8 cellular contexts compared by ENCODE assay signal in genomic region chr19:11091343-11092153, GRCh38. TPM values are rescaled to one million over a fixed set of nuclear protein-coding genes. Genes with fewer than 3 reads are reported as not detected.
A peak's percentile ranks its signal among the peaks of the same experiment; 100 is the strongest.
DNase-seq lines count a peak whose midpoint lies in the region; ATAC-seq lines count a peak whose summit lies in the region.

No MANE protein-coding gene starts in this region.

- H3K27ac ChIP-seq in duodenal mucosa (ENCODE audit: low read depth, low read length) = peak overlapping the region; percentile 98

- peaks cover 49 to 50% of the 10 kb centered on the region in 2 donors for H3K4me1 ChIP-seq in duodenal mucosa (ENCODE audit: control insufficient read depth in 1 of 2, insufficient read depth in 2 of 2, low read length in 2 of 2)

- DNase-seq in CD1c-positive myeloid dendritic cell (ENCODE audit: extremely low spot score) (peak; percentile 91), LoVo (ENCODE audit: low spot score) (peak; percentile 94), medulla oblongata (ENCODE audit: extremely low spot score) (peak; percentile 68), NCI-H187 treated with DMSO at 0.1 percent for 48 hours (lab: John Stamatoyannopoulos, UW) (no peak)
- peak; percentile 91 for DNase-seq in activated CD4-positive, alpha-beta T cell treated with anti-CD3 and anti-CD28 coated beads, Interleukin-2, amount 10 ng/mL, durations not matched to agents 24 days and 14 days
- peak in 1 of 2 donors; percentile 43 for DNase-seq in stimulated activated naive CD8-positive, alpha-beta T cell treated with anti-CD3 and anti-CD28 coated beads, Interleukin-15, amount 100 ng/mL, for 72 hours

- H3K4me1 Mint-ChIP-seq in activated CD4-positive, alpha-beta T cell treated with anti-CD3 and anti-CD28 coated beads, Interleukin-2, amount 10 ng/mL, durations not matched to agents 24 days and 14 days = peaks cover 47% of the 10 kb centered on the region
- H3K4me1 Mint-ChIP-seq in stimulated activated naive CD8-positive, alpha-beta T cell treated with anti-CD3 and anti-CD28 coated beads, Interleukin-15, amount 100 ng/mL, for 72 hours = peaks cover 71% of the 10 kb centered on the region

- ATAC-seq in stimulated activated naive CD8-positive, alpha-beta T cell treated with anti-CD3 and anti-CD28 coated beads, Interleukin-15, amount 100 ng/mL, for 72 hours = no peak
- no peak for ATAC-seq in HG03378 (IDR thresholded peaks at IDR 0.05; ENCODE audit: unreplicated experiment)

- peak overlapping the region; percentile 97 for H3K4me3 Mint-ChIP-seq in activated CD4-positive, alpha-beta T cell treated with anti-CD3 and anti-CD28 coated beads, Interleukin-2, amount 10 ng/mL, durations not matched to agents 24 days and 14 days
- H3K4me3 Mint-ChIP-seq in stimulated activated naive CD8-positive, alpha-beta T cell treated with anti-CD3 and anti-CD28 coated beads, Interleukin-15, amount 100 ng/mL, for 72 hours = peak overlapping the region; percentile 95 to 97

- H3K27ac Mint-ChIP-seq in activated CD4-positive, alpha-beta T cell treated with anti-CD3 and anti-CD28 coated beads, Interleukin-2, amount 10 ng/mL, durations not matched to agents 24 days and 14 days = peak overlapping the region; percentile 94
- H3K27ac Mint-ChIP-seq in stimulated activated naive CD8-positive, alpha-beta T cell treated with anti-CD3 and anti-CD28 coated beads, Interleukin-15, amount 100 ng/mL, for 72 hours = peak overlapping the region; percentile 97 to 98

- no peaks in the 10 kb centered on the region for H3K27me3 Mint-ChIP-seq in activated CD4-positive, alpha-beta T cell treated with anti-CD3 and anti-CD28 coated beads, Interleukin-2, amount 10 ng/mL, durations not matched to agents 24 days and 14 days
- no peaks in the 10 kb centered on the region for H3K27me3 Mint-ChIP-seq in stimulated activated naive CD8-positive, alpha-beta T cell treated with anti-CD3 and anti-CD28 coated beads, Interleukin-15, amount 100 ng/mL, for 72 hours

- peaks cover 0 to 14% of the 10 kb centered on the region in 2 donors for H3K36me3 ChIP-seq in duodenal mucosa (ENCODE audit: control insufficient read depth in 1 of 2, insufficient read depth in 2 of 2, low read length in 2 of 2)

- H3K9ac ChIP-seq in duodenal mucosa (ENCODE audit: low read depth in 1 of 2, low read length in 2 of 2) = peak overlapping the region; percentile 95 to 98

- peak overlapping the region; percentile 74 to 80 for H3K4me3 ChIP-seq in duodenal mucosa (ENCODE audit: low read depth in 1 of 2, low read length in 2 of 2)

- intact Hi-C loops in activated CD4-positive, alpha-beta T cell treated with anti-CD3 and anti-CD28 coated beads, Interleukin-2, amount 10 ng/mL, durations not matched to agents 24 days and 14 days (cut with micrococcal nuclease) = loop anchor here (2.0 to 10.0 kb wide), 3 partner anchors 131 to 987 kb away; partner anchors contain the start of genes ANGPTL6, ILF3, PPAN and SMARCA4

- H3K9me3 Mint-ChIP-seq in activated CD4-positive, alpha-beta T cell treated with anti-CD3 and anti-CD28 coated beads, Interleukin-2, amount 10 ng/mL, durations not matched to agents 24 days and 14 days = peaks cover 4% of the 10 kb centered on the region
- peaks cover 0 to 5% of the 10 kb centered on the region in 2 donors for H3K9me3 Mint-ChIP-seq in stimulated activated naive CD8-positive, alpha-beta T cell treated with anti-CD3 and anti-CD28 coated beads, Interleukin-15, amount 100 ng/mL, for 72 hours

- no peaks in the 10 kb centered on the region for H3K27me3 ChIP-seq in duodenal mucosa (ENCODE audit: control insufficient read depth in 1 of 2, insufficient read depth in 2 of 2, low read length in 2 of 2)

- no peaks in the 10 kb centered on the region for H3K9me3 ChIP-seq in duodenal mucosa (ENCODE audit: control insufficient read depth in 1 of 2, low read length in 2 of 2)

- H3K36me3 Mint-ChIP-seq in activated CD4-positive, alpha-beta T cell treated with anti-CD3 and anti-CD28 coated beads, Interleukin-2, amount 10 ng/mL, durations not matched to agents 24 days and 14 days (ENCODE audit: low read depth) = peaks cover 53% of the 10 kb centered on the region

RNA-seq across cellular contexts. Expression of gene LDLR, which starts 2.3 kb away (rescaled TPM):
- total RNA-seq in activated CD4-positive, alpha-beta T cell treated with anti-CD3 and anti-CD28 coated beads, Interleukin-2, amount 10 ng/mL, durations not matched to agents 24 days and 14 days = 121 and 129 TPM in 2 replicates
